Comparison of ENCODE assay signal across 1 cellular context in genomic region chr7:100428199-100428966, GRCh38.
A peak's percentile ranks its signal among the peaks of the same experiment; 100 is the strongest.
TF ChIP-seq lines count a peak whose summit lies in the region.

A gene with protein sequence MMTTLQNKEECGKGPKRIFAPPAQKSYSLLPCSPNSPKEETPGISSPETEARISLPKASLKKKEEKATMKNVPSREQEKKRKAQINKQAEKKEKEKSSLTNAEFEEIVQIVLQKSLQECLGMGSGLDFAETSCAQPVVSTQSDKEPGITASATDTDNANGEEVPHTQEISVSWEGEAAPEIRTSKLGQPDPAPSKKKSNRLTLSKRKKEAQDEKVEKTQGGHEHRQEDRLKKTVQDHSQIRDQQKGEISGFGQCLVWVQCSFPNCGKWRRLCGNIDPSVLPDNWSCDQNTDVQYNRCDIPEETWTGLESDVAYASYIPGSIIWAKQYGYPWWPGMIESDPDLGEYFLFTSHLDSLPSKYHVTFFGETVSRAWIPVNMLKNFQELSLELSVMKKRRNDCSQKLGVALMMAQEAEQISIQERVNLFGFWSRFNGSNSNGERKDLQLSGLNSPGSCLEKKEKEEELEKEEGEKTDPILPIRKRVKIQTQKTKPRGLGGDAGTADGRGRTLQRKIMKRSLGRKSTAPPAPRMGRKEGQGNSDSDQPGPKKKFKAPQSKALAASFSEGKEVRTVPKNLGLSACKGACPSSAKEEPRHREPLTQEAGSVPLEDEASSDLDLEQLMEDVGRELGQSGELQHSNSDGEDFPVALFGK (minus strand): TSS chr7:100428703. CDS start chr7:100420649, 8,054 bp downstream.

TF ChIP-seq in WTC11, 78 proteins besides CTCF, POLR2A, EP300 and RAD21 (continued from another document and continues in another):
- no peak for TF ChIP-seq ZNF512 (CRISPR knock-in tag; IDR thresholded peaks at IDR 0.05; ENCODE audit: borderline replicate concordance)
- TF ChIP-seq MYBL2 (CRISPR knock-in tag; IDR thresholded peaks at IDR 0.05): peak; percentile 72
- no peak for TF ChIP-seq MXD4 (CRISPR knock-in tag; IDR thresholded peaks at IDR 0.05; ENCODE audit: borderline replicate concordance)
- TF ChIP-seq, protein P1, sequence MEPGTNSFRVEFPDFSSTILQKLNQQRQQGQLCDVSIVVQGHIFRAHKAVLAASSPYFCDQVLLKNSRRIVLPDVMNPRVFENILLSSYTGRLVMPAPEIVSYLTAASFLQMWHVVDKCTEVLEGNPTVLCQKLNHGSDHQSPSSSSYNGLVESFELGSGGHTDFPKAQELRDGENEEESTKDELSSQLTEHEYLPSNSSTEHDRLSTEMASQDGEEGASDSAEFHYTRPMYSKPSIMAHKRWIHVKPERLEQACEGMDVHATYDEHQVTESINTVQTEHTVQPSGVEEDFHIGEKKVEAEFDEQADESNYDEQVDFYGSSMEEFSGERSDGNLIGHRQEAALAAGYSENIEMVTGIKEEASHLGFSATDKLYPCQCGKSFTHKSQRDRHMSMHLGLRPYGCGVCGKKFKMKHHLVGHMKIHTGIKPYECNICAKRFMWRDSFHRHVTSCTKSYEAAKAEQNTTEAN (CRISPR knock-in tag; IDR thresholded peaks at IDR 0.05): peak; percentile 81
- TF ChIP-seq ZNF263 (CRISPR knock-in tag; IDR thresholded peaks at IDR 0.05; ENCODE audit: low read depth): peak; percentile 72
- no peak for TF ChIP-seq ATF6 (CRISPR knock-in tag; IDR thresholded peaks at IDR 0.05)
- peak; percentile 96 for TF ChIP-seq ZNF219 (CRISPR knock-in tag; IDR thresholded peaks at IDR 0.05; ENCODE audit: borderline replicate concordance)
- TF ChIP-seq JUN (CRISPR knock-in tag; IDR thresholded peaks at IDR 0.05): peak; percentile 97
- no peak; the same call in 1 of the 2 replicates for TF ChIP-seq ELF4 (CRISPR knock-in tag; IDR thresholded peaks at IDR 0.05; ENCODE audit: low read depth)
- TF ChIP-seq ZSCAN18 (CRISPR knock-in tag; IDR thresholded peaks at IDR 0.05): no peak
- TF ChIP-seq NR2C2 (CRISPR knock-in tag; IDR thresholded peaks at IDR 0.05): peak; percentile 77; the same call in 1 of the 2 replicates
- TF ChIP-seq, protein P2, sequence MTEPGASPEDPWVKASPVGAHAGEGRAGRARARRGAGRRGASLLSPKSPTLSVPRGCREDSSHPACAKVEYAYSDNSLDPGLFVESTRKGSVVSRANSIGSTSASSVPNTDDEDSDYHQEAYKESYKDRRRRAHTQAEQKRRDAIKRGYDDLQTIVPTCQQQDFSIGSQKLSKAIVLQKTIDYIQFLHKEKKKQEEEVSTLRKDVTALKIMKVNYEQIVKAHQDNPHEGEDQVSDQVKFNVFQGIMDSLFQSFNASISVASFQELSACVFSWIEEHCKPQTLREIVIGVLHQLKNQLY (CRISPR knock-in tag; IDR thresholded peaks at IDR 0.05): peak; percentile 95; the same call in 1 of the 2 replicates
- peak; percentile 81; the same call in 1 of the 2 replicates for TF ChIP-seq JAZF1 (CRISPR knock-in tag; IDR thresholded peaks at IDR 0.05)
- peak; percentile 72; the same call in 1 of the 2 replicates for TF ChIP-seq SOX15 (CRISPR knock-in tag; IDR thresholded peaks at IDR 0.05)
- TF ChIP-seq ZNF121 (CRISPR knock-in tag; IDR thresholded peaks at IDR 0.05): peak; percentile 46; the same call in 1 of the 2 replicates
- peak; percentile 100 for TF ChIP-seq TEAD1 (CRISPR knock-in tag; IDR thresholded peaks at IDR 0.05)
- TF ChIP-seq IRF2 (CRISPR knock-in tag; IDR thresholded peaks at IDR 0.05; ENCODE audit: borderline replicate concordance, low read depth): peak; percentile 84; the same call in 1 of the 2 replicates
- TF ChIP-seq ETV6 (CRISPR knock-in tag; IDR thresholded peaks at IDR 0.05): peak; percentile 99
- TF ChIP-seq, protein P3, sequence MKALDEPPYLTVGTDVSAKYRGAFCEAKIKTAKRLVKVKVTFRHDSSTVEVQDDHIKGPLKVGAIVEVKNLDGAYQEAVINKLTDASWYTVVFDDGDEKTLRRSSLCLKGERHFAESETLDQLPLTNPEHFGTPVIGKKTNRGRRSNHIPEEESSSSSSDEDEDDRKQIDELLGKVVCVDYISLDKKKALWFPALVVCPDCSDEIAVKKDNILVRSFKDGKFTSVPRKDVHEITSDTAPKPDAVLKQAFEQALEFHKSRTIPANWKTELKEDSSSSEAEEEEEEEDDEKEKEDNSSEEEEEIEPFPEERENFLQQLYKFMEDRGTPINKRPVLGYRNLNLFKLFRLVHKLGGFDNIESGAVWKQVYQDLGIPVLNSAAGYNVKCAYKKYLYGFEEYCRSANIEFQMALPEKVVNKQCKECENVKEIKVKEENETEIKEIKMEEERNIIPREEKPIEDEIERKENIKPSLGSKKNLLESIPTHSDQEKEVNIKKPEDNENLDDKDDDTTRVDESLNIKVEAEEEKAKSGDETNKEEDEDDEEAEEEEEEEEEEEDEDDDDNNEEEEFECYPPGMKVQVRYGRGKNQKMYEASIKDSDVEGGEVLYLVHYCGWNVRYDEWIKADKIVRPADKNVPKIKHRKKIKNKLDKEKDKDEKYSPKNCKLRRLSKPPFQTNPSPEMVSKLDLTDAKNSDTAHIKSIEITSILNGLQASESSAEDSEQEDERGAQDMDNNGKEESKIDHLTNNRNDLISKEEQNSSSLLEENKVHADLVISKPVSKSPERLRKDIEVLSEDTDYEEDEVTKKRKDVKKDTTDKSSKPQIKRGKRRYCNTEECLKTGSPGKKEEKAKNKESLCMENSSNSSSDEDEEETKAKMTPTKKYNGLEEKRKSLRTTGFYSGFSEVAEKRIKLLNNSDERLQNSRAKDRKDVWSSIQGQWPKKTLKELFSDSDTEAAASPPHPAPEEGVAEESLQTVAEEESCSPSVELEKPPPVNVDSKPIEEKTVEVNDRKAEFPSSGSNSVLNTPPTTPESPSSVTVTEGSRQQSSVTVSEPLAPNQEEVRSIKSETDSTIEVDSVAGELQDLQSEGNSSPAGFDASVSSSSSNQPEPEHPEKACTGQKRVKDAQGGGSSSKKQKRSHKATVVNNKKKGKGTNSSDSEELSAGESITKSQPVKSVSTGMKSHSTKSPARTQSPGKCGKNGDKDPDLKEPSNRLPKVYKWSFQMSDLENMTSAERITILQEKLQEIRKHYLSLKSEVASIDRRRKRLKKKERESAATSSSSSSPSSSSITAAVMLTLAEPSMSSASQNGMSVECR (CRISPR knock-in tag; IDR thresholded peaks at IDR 0.05; ENCODE audit: borderline replicate concordance): peak; percentile 99
- TF ChIP-seq, protein P4, sequence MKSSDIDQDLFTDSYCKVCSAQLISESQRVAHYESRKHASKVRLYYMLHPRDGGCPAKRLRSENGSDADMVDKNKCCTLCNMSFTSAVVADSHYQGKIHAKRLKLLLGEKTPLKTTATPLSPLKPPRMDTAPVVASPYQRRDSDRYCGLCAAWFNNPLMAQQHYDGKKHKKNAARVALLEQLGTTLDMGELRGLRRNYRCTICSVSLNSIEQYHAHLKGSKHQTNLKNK (CRISPR knock-in tag; IDR thresholded peaks at IDR 0.05): peak; percentile 63
- peak; percentile 80; the same call in 1 of the 2 replicates for TF ChIP-seq ERG (CRISPR knock-in tag; IDR thresholded peaks at IDR 0.05)
- TF ChIP-seq NFYB (CRISPR knock-in tag; conservative IDR thresholded peaks at IDR 0.05; ENCODE audit: low read depth): peak; percentile 45; the same call in 1 of the 2 replicates
- TF ChIP-seq ZBTB21 (CRISPR knock-in tag; IDR thresholded peaks at IDR 0.05; ENCODE audit: borderline replicate concordance): peak; percentile 94; the same call in 1 of the 2 replicates
- peak; percentile 74; the same call in 1 of the 2 replicates for TF ChIP-seq FOXJ3 (CRISPR knock-in tag; IDR thresholded peaks at IDR 0.05; ENCODE audit: borderline replicate concordance)
- TF ChIP-seq, protein P5, sequence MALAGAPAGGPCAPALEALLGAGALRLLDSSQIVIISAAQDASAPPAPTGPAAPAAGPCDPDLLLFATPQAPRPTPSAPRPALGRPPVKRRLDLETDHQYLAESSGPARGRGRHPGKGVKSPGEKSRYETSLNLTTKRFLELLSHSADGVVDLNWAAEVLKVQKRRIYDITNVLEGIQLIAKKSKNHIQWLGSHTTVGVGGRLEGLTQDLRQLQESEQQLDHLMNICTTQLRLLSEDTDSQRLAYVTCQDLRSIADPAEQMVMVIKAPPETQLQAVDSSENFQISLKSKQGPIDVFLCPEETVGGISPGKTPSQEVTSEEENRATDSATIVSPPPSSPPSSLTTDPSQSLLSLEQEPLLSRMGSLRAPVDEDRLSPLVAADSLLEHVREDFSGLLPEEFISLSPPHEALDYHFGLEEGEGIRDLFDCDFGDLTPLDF (CRISPR knock-in tag; IDR thresholded peaks at IDR 0.05): peak; percentile 98
- TF ChIP-seq GTF2I (CRISPR knock-in tag; conservative IDR thresholded peaks at IDR 0.05): no peak
- peak; percentile 92; the same call in 1 of the 2 replicates for TF ChIP-seq AFF4 (CRISPR knock-in tag; IDR thresholded peaks at IDR 0.05; ENCODE audit: borderline replicate concordance)
